9 cellular contexts compared by ENCODE assay signal in genomic region chr12:57889541-57889989, GRCh38. TPM values are rescaled to one million over a fixed set of nuclear protein-coding genes. Genes with fewer than 3 reads are reported as not detected.
A peak's percentile ranks its signal among the peaks of the same experiment; 100 is the strongest.
DNase-seq lines count a peak whose midpoint lies in the region; ATAC-seq and TF ChIP-seq lines count a peak whose summit lies in the region.
"Had no signal": no experiment of that assay in that cellular context is flagged by ENCODE, and none has a peak within 500 bp of the region (broad histone marks: within the 10 kb centered on the region; RNA-seq: fewer than 3 reads in every experiment).

No MANE protein-coding gene starts in this region.

- no peak for TF ChIP-seq CTCF in left lung (IDR thresholded peaks at IDR 0.05)

- H3K4me1 ChIP-seq in left lung (peaks cover 69 to 84% of the 10 kb centered on the region in 2 donors), thymus (ENCODE audit: control insufficient read depth, insufficient read depth, low read length) (peaks cover 24% of the 10 kb centered on the region)

- ATAC-seq in left lung (peak; percentile 48), HG03159 (IDR thresholded peaks at IDR 0.05; ENCODE audit: unreplicated experiment) (no peak)

- H3K36me3 ChIP-seq in MG63 = no peaks in the 10 kb centered on the region
- no peaks in the 10 kb centered on the region for H3K36me3 ChIP-seq in left lung
- H3K36me3 ChIP-seq in thymus (ENCODE audit: control insufficient read depth, insufficient read depth) = no peaks in the 10 kb centered on the region

- in situ Hi-C loops in G401 (cut with HindIII; ENCODE audit: low sequenced_read_pairs) = no loop called here

- no peaks in the 10 kb centered on the region for H3K27me3 ChIP-seq in MG63
- no peaks in the 10 kb centered on the region for H3K27me3 ChIP-seq in left lung
- H3K27me3 ChIP-seq in thymus (ENCODE audit: control insufficient read depth, insufficient read depth) = no peaks in the 10 kb centered on the region

- intact Hi-C loops in left lung (cut with DNase I) = no loop called here

- WGBS in thymus = 89% methylated on average over 10 of the region's 10 CpGs

- H3K4me3 ChIP-seq in MG63 (no peak overlapping the region), left lung (no peak overlapping the region), thymus (ENCODE audit: low read length) (no peak overlapping the region)

- H3K27ac ChIP-seq in left lung (peak overlapping the region; percentile 93 to 96), thymus (ENCODE audit: low read depth) (peak overlapping the region; percentile 81)
- H3K27ac ChIP-seq: KMS-11 had no signal

- DNase-seq in MG63 (peak; percentile 62), cerebellar cortex (ENCODE audit: low spot score) (peak; percentile 53), left lung (peak; percentile 72 to 78), T-helper 9 cell (no peak), G401 (ENCODE audit: low spot score) (no peak)
- DNase-seq: activated CD4-positive, alpha-beta memory T cell treated with anti-CD3 and anti-CD28 coated beads, Interleukin-2, amount 10 ng/mL, durations not matched to agents 7 days and 5 days had no signal

- peaks cover 5% of the 10 kb centered on the region; the same call in 1 of the 2 replicates for H3K9me3 ChIP-seq in MG63
- peaks cover 0 to 6% of the 10 kb centered on the region in 2 donors for H3K9me3 ChIP-seq in left lung
- H3K9me3 ChIP-seq in thymus (ENCODE audit: control insufficient read depth) = no peaks in the 10 kb centered on the region

RNA-seq across cellular contexts. Expression of gene CTDSP2, which starts 43.0 kb away (rescaled TPM):
- 73.2 and 73.3 TPM in 2 replicates for total RNA-seq in MG63 (2014; rRNA removed; shearing (Covaris generic); ENCODE audit: low replicate concordance)
- total RNA-seq in left lung = 100 to 1,000 TPM; 179 to 210 TPM
- polyA plus RNA-seq in thymus = 50.4 TPM
- 64.1 and 78.6 TPM in 2 replicates for total RNA-seq in G401 (2014; rRNA removed; shearing (Covaris generic))

RNA-seq across cellular contexts. Expression of gene ATP23, which starts 51.8 kb away (rescaled TPM):
- total RNA-seq in MG63 (2014; rRNA removed; shearing (Covaris generic); ENCODE audit: low replicate concordance) = 11.2 and 16.9 TPM in 2 replicates
- 1 to 10 TPM; 6.1 to 6.4 TPM for total RNA-seq in left lung
- polyA plus RNA-seq in thymus = 15.6 TPM
- total RNA-seq in G401 (2014; rRNA removed; shearing (Covaris generic)) = 16.9 and 35.0 TPM in 2 replicates

Comparison
In these comparisons a context has a peak if more than half of its experiments do, and no peak if none do; other contexts are left out.
1. DNase-seq: peak in MG63 (single experiment), cerebellar cortex (single experiment) and left lung (2 of 2); none in T-helper 9 cell (single experiment) and G401 (single experiment).